Comparison of ENCODE assay signal across 9 cellular contexts in genomic region chr22:42820075-42820763, GRCh38. TPM values are rescaled to one million over a fixed set of nuclear protein-coding genes. Genes with fewer than 3 reads are reported as not detected.
DNase-seq lines count a peak whose midpoint lies in the region; ATAC-seq and TF ChIP-seq lines count a peak whose summit lies in the region.
"Had no signal": no experiment of that assay in that cellular context is flagged by ENCODE, and none has a peak within 500 bp of the region (broad histone marks: within the 10 kb centered on the region; RNA-seq: fewer than 3 reads in every experiment).

No MANE protein-coding gene starts in this region.

- peaks cover 11 to 15% of the 10 kb centered on the region in 2 donors for H3K4me1 Mint-ChIP-seq in immature natural killer cell

- DNase-seq in AG10803 (ENCODE audit: low read depth) (peak; percentile 59), HS-27A (ENCODE audit: low read depth) (peak; percentile 15), WERI-Rb-1 (no peak), immature natural killer cell (peak in 1 of 3 donors; percentile 24), LoVo (ENCODE audit: low spot score) (no peak)
- DNase-seq in activated CD8-positive, alpha-beta memory T cell treated with anti-CD3 and anti-CD28 coated beads, Interleukin-2, amount 50 U/mL, for 48 hours: no peak
- DNase-seq in activated naive CD4-positive, alpha-beta T cell treated with Interleukin-2 at 50 U/mL for 16 hours: no peak

- H3K27ac Mint-ChIP-seq in immature natural killer cell: peak overlapping the region in 5 of 6 donors; percentile 0 to 77 (median 27)

- H3K9me3 ChIP-seq in WERI-Rb-1 (ENCODE audit: severe bottlenecking): no peaks in the 10 kb centered on the region

- peaks cover 0 to 2% (median 0%) of the 10 kb centered on the region in 3 donors for H3K27me3 Mint-ChIP-seq in immature natural killer cell (ENCODE audit: low read depth in 3 of 3)
- H3K27me3 Mint-ChIP-seq: central memory CD8-positive, alpha-beta T cell had no signal

- no peak overlapping the region for H3K4me3 Mint-ChIP-seq in immature natural killer cell
- H3K4me3 Mint-ChIP-seq: central memory CD8-positive, alpha-beta T cell had no signal

- no peak overlapping the region for H3K27ac ChIP-seq in WERI-Rb-1

- H3K27me3 ChIP-seq in WERI-Rb-1 (ENCODE audit: insufficient read depth, low read depth, severe bottlenecking): no peaks in the 10 kb centered on the region

- ATAC-seq in HG03460 (IDR thresholded peaks at IDR 0.05; ENCODE audit: unreplicated experiment): no peak

- H3K9me3 Mint-ChIP-seq in immature natural killer cell: no peaks in the 10 kb centered on the region
- H3K9me3 Mint-ChIP-seq: central memory CD8-positive, alpha-beta T cell had no signal

- TF ChIP-seq CTCF in AG10803 (conservative IDR thresholded peaks at IDR 0.05; ENCODE audit: low read length): no peak
- TF ChIP-seq CTCF in WERI-Rb-1 (IDR thresholded peaks at IDR 0.05; ENCODE audit: low read depth, low read length): peak; percentile 38

- H3K36me3 Mint-ChIP-seq in immature natural killer cell: peaks cover 35 to 47% (median 39%) of the 10 kb centered on the region in 3 donors

- H3K4me3 ChIP-seq in AG10803 (ENCODE audit: low read length) (no peak overlapping the region), WERI-Rb-1 (ENCODE audit: low read depth, low read length) (no peak overlapping the region)

- peaks cover 17% of the 10 kb centered on the region for H3K36me3 ChIP-seq in WERI-Rb-1

RNA-seq across cellular contexts. Expression of gene ARFGAP3, which starts 36.9 kb away (rescaled TPM):
- 10 to 100 TPM; 58.3 to 63.7 (median 60.6) TPM for polyA plus RNA-seq in immature natural killer cell

Comparison
In these comparisons a context has a peak if more than half of its experiments do, and no peak if none do; other contexts are left out.
1. DNase-seq: peak in AG10803 (single experiment) and HS-27A (single experiment); none in WERI-Rb-1 (single experiment), activated CD8-positive, alpha-beta memory T cell treated with anti-CD3 and anti-CD28 coated beads, Interleukin-2, amount 50 U/mL, for 48 hours (single experiment), activated naive CD4-positive, alpha-beta T cell treated with Interleukin-2 at 50 U/mL for 16 hours (single experiment) and LoVo (single experiment).